8 cellular contexts compared by ENCODE assay signal in the genomic region with DNA sequence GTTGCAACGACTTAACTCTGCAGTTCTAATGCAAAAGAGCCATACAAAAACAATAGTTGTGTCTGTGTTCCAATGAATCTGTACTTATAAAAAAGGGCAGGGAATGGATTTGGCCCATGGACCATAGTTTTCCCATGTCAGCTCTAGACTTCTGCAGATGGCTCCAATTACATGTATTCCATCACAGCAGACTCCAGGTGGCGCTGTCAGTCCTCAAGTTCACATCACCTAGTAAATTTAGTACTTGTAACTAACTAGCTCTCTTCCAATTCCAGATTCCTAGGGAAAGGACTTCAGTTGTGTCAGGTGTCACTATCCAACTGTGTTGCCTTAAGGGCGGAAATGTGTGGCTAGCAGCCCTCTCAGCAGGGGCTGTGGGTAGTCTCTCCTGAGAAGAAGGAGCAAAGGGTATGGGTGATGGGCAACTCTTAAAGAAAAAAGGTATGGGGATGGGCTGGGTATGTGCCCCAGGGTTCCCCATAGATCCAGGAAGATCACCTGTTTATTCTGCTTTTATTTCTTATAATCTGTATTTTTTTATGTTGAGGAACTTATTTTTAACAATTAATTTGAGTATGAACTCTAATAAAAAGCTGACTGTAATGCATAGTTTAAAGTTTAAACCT. TPM values are rescaled to one million over a fixed set of nuclear protein-coding genes. Genes with fewer than 3 reads are reported as not detected.
DNase-seq lines count a peak whose midpoint lies in the region; ATAC-seq lines count a peak whose summit lies in the region.

No MANE protein-coding gene starts in this region.

- no peaks in the 10 kb centered on the region for H3K27me3 Mint-ChIP-seq in stimulated activated memory B cell treated with anti-CD40 and anti-IgM and Interleukin-4, amounts not matched to agents 10 μg/mL and 1 μg/mL and 100 μg/mL, for 72 hours

- no peak overlapping the region for H3K4me3 ChIP-seq in adipocyte (ENCODE audit: low read length)

- no peak overlapping the region for H3K27ac Mint-ChIP-seq in stimulated activated memory B cell treated with anti-CD40 and anti-IgM and Interleukin-4, amounts not matched to agents 10 μg/mL and 1 μg/mL and 100 μg/mL, for 72 hours

- H3K9me3 ChIP-seq in adipocyte (ENCODE audit: control insufficient read depth, low read length) = no peaks in the 10 kb centered on the region

- ATAC-seq in left ventricle myocardium superior (peak; percentile 26), sciatic nerve (no peak), HG03439 (IDR thresholded peaks at IDR 0.05; ENCODE audit: unreplicated experiment) (no peak)
- ATAC-seq in stimulated activated memory B cell treated with anti-CD40 and anti-IgM and Interleukin-4, amounts not matched to agents 10 μg/mL and 1 μg/mL and 100 μg/mL, for 72 hours = no peak

- no peaks in the 10 kb centered on the region for H3K4me1 ChIP-seq in adipocyte (ENCODE audit: control insufficient read depth, insufficient read depth, low read length)

- peaks cover 28% of the 10 kb centered on the region for H3K36me3 ChIP-seq in adipocyte (ENCODE audit: control insufficient read depth, insufficient read depth, low read length, severe bottlenecking)

- intact Hi-C loops in left ventricle myocardium superior (cut with micrococcal nuclease) (loop anchor here (5.0 kb wide), 1 partner anchor 355 kb away; no protein-coding TSS in a partner anchor), sciatic nerve (cut with DNase I) (no loop called here)

- no peaks in the 10 kb centered on the region for H3K27me3 ChIP-seq in adipocyte (replicated peaks; ENCODE audit: control insufficient read depth, insufficient read depth, low read length)

- H3K4me3 Mint-ChIP-seq in stimulated activated memory B cell treated with anti-CD40 and anti-IgM and Interleukin-4, amounts not matched to agents 10 μg/mL and 1 μg/mL and 100 μg/mL, for 72 hours = no peak overlapping the region

- no peak overlapping the region for H3K9ac ChIP-seq in adipocyte (ENCODE audit: low read length)

- DNase-seq in EL (peak; percentile 65), M059J (ENCODE audit: low read depth) (peak; percentile 63), SW 1271 (lab: John Stamatoyannopoulos, UW) (peak; percentile 27 to 72), adipocyte (ENCODE audit: low read depth) (peak; percentile 79), left ventricle myocardium superior (peak; percentile 55), sciatic nerve (ENCODE audit: low spot score) (peak; percentile 73)

- peaks cover 27% of the 10 kb centered on the region for H3K36me3 Mint-ChIP-seq in stimulated activated memory B cell treated with anti-CD40 and anti-IgM and Interleukin-4, amounts not matched to agents 10 μg/mL and 1 μg/mL and 100 μg/mL, for 72 hours

- no peaks in the 10 kb centered on the region for H3K4me1 Mint-ChIP-seq in stimulated activated memory B cell treated with anti-CD40 and anti-IgM and Interleukin-4, amounts not matched to agents 10 μg/mL and 1 μg/mL and 100 μg/mL, for 72 hours

- no peaks in the 10 kb centered on the region for H3K9me3 Mint-ChIP-seq in stimulated activated memory B cell treated with anti-CD40 and anti-IgM and Interleukin-4, amounts not matched to agents 10 μg/mL and 1 μg/mL and 100 μg/mL, for 72 hours

RNA-seq across cellular contexts. Expression of a gene that starts 36.2 kb away (rescaled TPM):
- 9.4 and 10.3 TPM in 2 replicates for total RNA-seq in M059J (2014; rRNA removed; shearing (Covaris generic))
- total RNA-seq in left ventricle myocardium superior = 9.6 TPM
- total RNA-seq in sciatic nerve = 28.9 TPM

RNA-seq across cellular contexts. Expression of a gene that starts 36.2 kb away (rescaled TPM):
- total RNA-seq in M059J (2014; rRNA removed; shearing (Covaris generic)) = 0.20 TPM in 1 of 2 replicates, not detected in the other
- total RNA-seq in left ventricle myocardium superior (not detected), sciatic nerve (not detected)
